Comparison of ENCODE assay signal across 15 cellular contexts in the genomic region with DNA sequence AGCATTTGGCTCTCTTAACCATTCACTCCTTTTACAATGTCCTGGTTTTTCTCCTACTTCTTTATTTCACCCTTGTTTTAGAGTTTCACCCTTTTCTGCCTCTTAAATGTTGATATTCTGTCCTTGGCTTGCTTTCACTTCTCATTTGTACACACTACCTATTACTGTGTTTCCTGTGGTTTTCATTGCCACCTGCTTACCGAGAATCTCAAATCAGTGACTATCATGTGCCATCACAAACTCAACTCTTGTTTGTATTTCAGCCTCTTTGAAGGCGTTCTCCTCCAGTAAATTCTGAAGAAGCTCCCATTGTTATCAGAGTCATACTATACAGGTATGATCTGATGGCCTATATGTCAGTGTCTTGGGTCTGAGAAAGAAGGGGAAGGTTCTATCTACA.
DNase-seq lines count a peak whose midpoint lies in the region; ATAC-seq and FAIRE-seq lines count a peak whose summit lies in the region.
"Had no signal": no experiment of that assay in that cellular context is flagged by ENCODE, and none has a peak within 500 bp of the region (broad histone marks: within the 10 kb centered on the region; RNA-seq: fewer than 3 reads in every experiment).

No MANE protein-coding gene starts in this region.

- no peaks in the 10 kb centered on the region for H3K27me3 Mint-ChIP-seq in naive B cell
- H3K27me3 Mint-ChIP-seq: CD4-positive, CD25-positive, alpha-beta regulatory T cell had no signal

- H3K4me3 Mint-ChIP-seq in naive B cell, result no peak overlapping the region
- H3K4me3 Mint-ChIP-seq: CD4-positive, CD25-positive, alpha-beta regulatory T cell had no signal

- 33 to 46% (median 36%) methylated on average over 2 of the region's 2 CpGs for WGBS in small intestine, 3 donors

- no peaks in the 10 kb centered on the region for H3K36me3 ChIP-seq in small intestine (ENCODE audit: control insufficient read depth in 2 of 2, insufficient read depth in 2 of 2, low read length in 2 of 2)

- H3K9me3 ChIP-seq in small intestine (ENCODE audit: control insufficient read depth, low read depth), result no peaks in the 10 kb centered on the region
- H3K9me3 ChIP-seq: testis had no signal

- peak; percentile 0 for DNase-seq in naive B cell
- DNase-seq in small intestine, result no peak
- no peak for DNase-seq in SK-N-DZ (ENCODE audit: low spot score)
- DNase-seq: activated CD4-positive, alpha-beta T cell treated with anti-CD3 and anti-CD28 coated beads, Interleukin-2, amount 50 U/mL, for 4 hours; dorsolateral prefrontal cortex; NCI-H146; NCI-H524; testis had no signal

- no peak for FAIRE-seq in small intestine (lab: Jason Lieb, UNC)
- FAIRE-seq: G401.6 had no signal

- H3K27ac Mint-ChIP-seq in naive B cell, result peak overlapping the region in 1 of 6 donors; percentile 3
- H3K27ac Mint-ChIP-seq: CD4-positive, CD25-positive, alpha-beta regulatory T cell had no signal

- H3K4me1 Mint-ChIP-seq in naive B cell, result peaks cover 7 to 18% (median 9%) of the 10 kb centered on the region in 3 donors
- H3K4me1 Mint-ChIP-seq: CD4-positive, CD25-positive, alpha-beta regulatory T cell had no signal

- peaks cover 3 to 19% (median 10%) of the 10 kb centered on the region in 7 donors for H3K9me3 Mint-ChIP-seq in naive B cell

- no peaks in the 10 kb centered on the region for H3K27me3 ChIP-seq in small intestine (ENCODE audit: control insufficient read depth in 2 of 2, insufficient read depth in 2 of 2, low read length in 2 of 2)
- H3K27me3 ChIP-seq: dorsolateral prefrontal cortex, testis had no signal

- peak; percentile 89 for ATAC-seq in GM18861 (IDR thresholded peaks at IDR 0.05; ENCODE audit: unreplicated experiment)
- ATAC-seq in GM21619 (IDR thresholded peaks at IDR 0.05; ENCODE audit: unreplicated experiment), result peak; percentile 82
- ATAC-seq in HG03342 (IDR thresholded peaks at IDR 0.05; ENCODE audit: unreplicated experiment), result peak; percentile 74
- ATAC-seq in naive B cell (ENCODE audit: low read depth in 2 of 2), result peak; percentile 68 to 75
- no peak for ATAC-seq in GM19455 (IDR thresholded peaks at IDR 0.05; ENCODE audit: unreplicated experiment)

- H3K4me3 ChIP-seq in small intestine (ENCODE audit: low read depth in 1 of 2, low read length in 2 of 2), result no peak overlapping the region
- H3K4me3 ChIP-seq: dorsolateral prefrontal cortex, skin epidermis, testis had no signal

- H3K36me3 Mint-ChIP-seq in naive B cell, result no peaks in the 10 kb centered on the region
- H3K36me3 Mint-ChIP-seq: CD4-positive, CD25-positive, alpha-beta regulatory T cell had no signal

- H3K4me1 ChIP-seq in small intestine (ENCODE audit: control insufficient read depth in 2 of 2, insufficient read depth in 1 of 2, low read depth in 1 of 2, low read length in 1 of 2), result no peaks in the 10 kb centered on the region
- H3K4me1 ChIP-seq: testis had no signal

- H3K27ac ChIP-seq in small intestine (ENCODE audit: low read depth in 1 of 2, low read length in 1 of 2), result no peak overlapping the region
- H3K27ac ChIP-seq: dorsolateral prefrontal cortex, skin epidermis, testis had no signal
